ENCODE assay signal across 21 cellular contexts in the genomic region with DNA sequence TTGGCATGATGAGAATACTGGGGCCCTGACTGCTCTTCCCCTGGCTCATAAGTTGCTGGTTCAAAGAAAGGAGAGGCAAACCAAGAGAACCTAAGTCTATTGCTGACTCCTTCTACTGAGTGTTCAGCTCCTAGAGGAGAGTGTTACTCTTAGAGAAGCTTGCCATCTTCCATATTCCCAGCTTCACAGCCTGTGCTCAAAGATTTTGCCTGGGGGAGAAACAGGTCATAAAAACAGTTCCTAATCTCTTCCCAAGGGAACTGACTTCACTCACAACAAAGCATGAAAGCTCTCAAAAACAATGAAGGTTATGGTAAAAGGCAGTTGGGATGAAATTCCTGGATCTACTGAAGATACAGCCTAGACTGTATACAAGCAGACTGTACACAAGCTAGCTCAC.
"Had no signal": no experiment of that assay in that cellular context is flagged by ENCODE, and none has a peak within 500 bp of the region (broad histone marks: within the 10 kb centered on the region; RNA-seq: fewer than 3 reads in every experiment).

No MANE protein-coding gene starts in this region.

- H3K4me1 ChIP-seq: colonic mucosa, lower lobe of right lung, spleen, upper lobe of right lung had no signal

- H3K9me3 ChIP-seq: colonic mucosa, lower lobe of right lung, spleen, upper lobe of right lung had no signal

- H3K79me2 ChIP-seq: hepatocyte had no signal

- H2AFZ ChIP-seq: hepatocyte had no signal

- H3K27me3 Mint-ChIP-seq: activated CD4-positive, alpha-beta T cell treated with anti-CD3 and anti-CD28 coated beads for 36 hours; activated CD8-positive, alpha-beta T cell treated with anti-CD3 and anti-CD28 coated beads for 36 hours; activated naive CD8-positive, alpha-beta T cell treated with anti-CD3 and anti-CD28 coated beads, Interleukin-2, amount 50 U/mL, for 24 hours; activated T-cell treated with anti-CD3 and anti-CD28 coated beads, Interleukin-2, amount 50 U/mL, for 24 hours; central memory CD8-positive, alpha-beta T cell; natural killer cell treated with Interleukin-12 subunit alpha and Interleukin-12 subunit beta and Interleukin-15 and Interleukin-18, amount 100 ng/mL, for 72 hours had no signal

- DNase-seq: activated CD4-positive, alpha-beta T cell treated with anti-CD3 and anti-CD28 coated beads for 36 hours; activated CD8-positive, alpha-beta T cell treated with anti-CD3 and anti-CD28 coated beads for 36 hours; activated naive CD4-positive, alpha-beta T cell treated with anti-CD3 and anti-CD28 coated beads for 36 hours; activated naive CD8-positive, alpha-beta T cell treated with anti-CD3 and anti-CD28 coated beads, Interleukin-2, amount 50 U/mL, for 24 hours; activated T-cell treated with anti-CD3 and anti-CD28 coated beads, Interleukin-2, amount 50 U/mL, for 24 hours; anterior cingulate cortex; brain microvascular endothelial cell; colonic mucosa; left colon; lower lobe of right lung; nucleus accumbens; posterior cingulate gyrus; retina; spleen; stimulated activated naive CD4-positive, alpha-beta T cell; T-helper 2 cell; upper lobe of right lung had no signal

- H3K4me3 Mint-ChIP-seq: activated CD4-positive, alpha-beta T cell treated with anti-CD3 and anti-CD28 coated beads for 36 hours; activated CD8-positive, alpha-beta T cell treated with anti-CD3 and anti-CD28 coated beads for 36 hours; activated naive CD4-positive, alpha-beta T cell treated with anti-CD3 and anti-CD28 coated beads for 36 hours; activated naive CD8-positive, alpha-beta T cell treated with anti-CD3 and anti-CD28 coated beads, Interleukin-2, amount 50 U/mL, for 24 hours; activated T-cell treated with anti-CD3 and anti-CD28 coated beads, Interleukin-2, amount 50 U/mL, for 24 hours; central memory CD8-positive, alpha-beta T cell; mesothelial cell of epicardium; natural killer cell treated with Interleukin-12 subunit alpha and Interleukin-12 subunit beta and Interleukin-15 and Interleukin-18, amount 100 ng/mL, for 72 hours had no signal

- H3K27ac Mint-ChIP-seq: activated CD4-positive, alpha-beta T cell treated with anti-CD3 and anti-CD28 coated beads for 36 hours; activated CD8-positive, alpha-beta T cell treated with anti-CD3 and anti-CD28 coated beads for 36 hours; activated naive CD4-positive, alpha-beta T cell treated with anti-CD3 and anti-CD28 coated beads for 36 hours; activated naive CD8-positive, alpha-beta T cell treated with anti-CD3 and anti-CD28 coated beads, Interleukin-2, amount 50 U/mL, for 24 hours; mesothelial cell of epicardium had no signal

- ATAC-seq: activated CD4-positive, alpha-beta T cell treated with anti-CD3 and anti-CD28 coated beads for 36 hours; activated CD8-positive, alpha-beta T cell treated with anti-CD3 and anti-CD28 coated beads for 36 hours; activated naive CD8-positive, alpha-beta T cell treated with anti-CD3 and anti-CD28 coated beads, Interleukin-2, amount 50 U/mL, for 24 hours; left colon; lower lobe of right lung; upper lobe of right lung had no signal

- H3K27ac ChIP-seq: brain microvascular endothelial cell, colonic mucosa, hepatocyte, lower lobe of right lung, spleen, upper lobe of right lung had no signal

- H3K27me3 ChIP-seq: brain microvascular endothelial cell, colonic mucosa, hepatocyte, spleen, upper lobe of right lung had no signal

- H3K4me2 ChIP-seq: hepatocyte had no signal

- H3K4me3 ChIP-seq: colonic mucosa, hepatocyte, lower lobe of right lung, spleen, upper lobe of right lung had no signal

- H3K9me3 Mint-ChIP-seq: activated CD8-positive, alpha-beta T cell treated with anti-CD3 and anti-CD28 coated beads for 36 hours; activated naive CD4-positive, alpha-beta T cell treated with anti-CD3 and anti-CD28 coated beads for 36 hours; activated naive CD8-positive, alpha-beta T cell treated with anti-CD3 and anti-CD28 coated beads, Interleukin-2, amount 50 U/mL, for 24 hours; activated T-cell treated with anti-CD3 and anti-CD28 coated beads, Interleukin-2, amount 50 U/mL, for 24 hours; central memory CD8-positive, alpha-beta T cell; natural killer cell treated with Interleukin-12 subunit alpha and Interleukin-12 subunit beta and Interleukin-15 and Interleukin-18, amount 100 ng/mL, for 72 hours had no signal

- H3K4me1 Mint-ChIP-seq: central memory CD8-positive, alpha-beta T cell; mesothelial cell of epicardium had no signal

- H3K36me3 ChIP-seq: brain microvascular endothelial cell, colonic mucosa had no signal
